In genomic region chr9:109320338-109320733, GRCh38 we compare ENCODE assay signal across 8 cellular contexts. TPM values are rescaled to one million over a fixed set of nuclear protein-coding genes. Genes with fewer than 3 reads are reported as not detected.
DNase-seq lines count a peak whose midpoint lies in the region; ATAC-seq and TF ChIP-seq lines count a peak whose summit lies in the region.

No MANE protein-coding gene starts in this region.

- ATAC-seq in activated T-cell treated with anti-CD3 and anti-CD28 coated beads, Interleukin-2, amount 50 U/mL, for 4 hours = peak; percentile 20 to 29
- peak; percentile 38 for ATAC-seq in HG02588 (IDR thresholded peaks at IDR 0.05; ENCODE audit: unreplicated experiment)
- peak; percentile 3; the same call in 1 of the 2 replicates for ATAC-seq in PC-3

- peaks cover 7% of the 10 kb centered on the region; the same call in 1 of the 2 replicates for H4K20me1 ChIP-seq in PC-3 (ENCODE audit: low read length)

- peaks cover 39% of the 10 kb centered on the region for H3K4me1 ChIP-seq in PC-3 (ENCODE audit: insufficient read depth, low read length)

- H3K4me1 Mint-ChIP-seq in activated T-cell treated with anti-CD3 and anti-CD28 coated beads, Interleukin-2, amount 50 U/mL, for 4 hours (ENCODE audit: low read depth) = peaks cover 14% of the 10 kb centered on the region
- peaks cover 13% of the 10 kb centered on the region for H3K4me1 Mint-ChIP-seq in activated T-cell treated with anti-CD3 and anti-CD28 coated beads, Interleukin-2, amount 50 U/mL, for 24 hours (ENCODE audit: low read depth)
- H3K4me1 Mint-ChIP-seq in chondrocyte (ENCODE audit: low read depth) = peaks cover 21% of the 10 kb centered on the region

- H2AFZ ChIP-seq in PC-3 (ENCODE audit: low read length) = no peak overlapping the region

- peaks cover 40% of the 10 kb centered on the region for H3K79me2 ChIP-seq in PC-3 (ENCODE audit: low read length)

- intact Hi-C loops in PC-3 (cut with micrococcal nuclease) = loop anchor here (2.0 kb wide), 1 partner anchor 138 kb away; no protein-coding TSS in a partner anchor

- no peaks in the 10 kb centered on the region for H3K27me3 ChIP-seq in PC-3 (ENCODE audit: low read length)

- TF ChIP-seq CTCF in PC-3 (conservative IDR thresholded peaks at IDR 0.05; ENCODE audit: low read depth, low read length) (no peak), chondrocyte (IDR thresholded peaks at IDR 0.05) (no peak)

- H3K36me3 ChIP-seq in PC-3 (ENCODE audit: low read depth, low read length) = no peaks in the 10 kb centered on the region

- H3K9me3 ChIP-seq in PC-3 (ENCODE audit: low read length) = no peaks in the 10 kb centered on the region

- BruUV-seq in PC-3 (replicated peaks; lab: Mats Ljungman, UMichigan) = no TSS peak

- no peak overlapping the region for H3K4me3 ChIP-seq in PC-3 (ENCODE audit: low read length)

- H3K9ac ChIP-seq in PC-3 (ENCODE audit: low read length) = no peak overlapping the region

- H3K4me3 Mint-ChIP-seq in activated T-cell treated with anti-CD3 and anti-CD28 coated beads, Interleukin-2, amount 50 U/mL, for 4 hours = no peak overlapping the region
- no peak overlapping the region for H3K4me3 Mint-ChIP-seq in activated T-cell treated with anti-CD3 and anti-CD28 coated beads, Interleukin-2, amount 50 U/mL, for 24 hours
- no peak overlapping the region for H3K4me3 Mint-ChIP-seq in chondrocyte (ENCODE audit: unreplicated experiment)

- no peaks in the 10 kb centered on the region for H3F3A ChIP-seq in PC-3 (ENCODE audit: low read length, unreplicated experiment)

- peaks cover 64% of the 10 kb centered on the region for H3K27me3 Mint-ChIP-seq in activated T-cell treated with anti-CD3 and anti-CD28 coated beads, Interleukin-2, amount 50 U/mL, for 4 hours (ENCODE audit: low read depth)
- H3K27me3 Mint-ChIP-seq in activated T-cell treated with anti-CD3 and anti-CD28 coated beads, Interleukin-2, amount 50 U/mL, for 24 hours = peaks cover 73% of the 10 kb centered on the region
- no peaks in the 10 kb centered on the region for H3K27me3 Mint-ChIP-seq in chondrocyte (ENCODE audit: low read depth)

- POLR2A ChIA-PET in PC-3 (lab: Charles Lee; ENCODE audit: unreplicated experiment) = no interaction called here

- H3K4me2 ChIP-seq in PC-3 (ENCODE audit: low read length) = no peak overlapping the region

- no peaks in the 10 kb centered on the region for H3K36me3 Mint-ChIP-seq in activated T-cell treated with anti-CD3 and anti-CD28 coated beads, Interleukin-2, amount 50 U/mL, for 4 hours (ENCODE audit: insufficient read depth)
- no peaks in the 10 kb centered on the region for H3K36me3 Mint-ChIP-seq in activated T-cell treated with anti-CD3 and anti-CD28 coated beads, Interleukin-2, amount 50 U/mL, for 24 hours (ENCODE audit: low read depth)
- no peaks in the 10 kb centered on the region for H3K36me3 Mint-ChIP-seq in chondrocyte (ENCODE audit: low read depth)

- CTCF ChIA-PET in PC-3 (lab: Charles Lee) = no interaction called here

- H3K27ac Mint-ChIP-seq in activated T-cell treated with anti-CD3 and anti-CD28 coated beads, Interleukin-2, amount 50 U/mL, for 24 hours = no peak overlapping the region
- no peak overlapping the region for H3K27ac Mint-ChIP-seq in chondrocyte (ENCODE audit: unreplicated experiment)

- H3K9me3 Mint-ChIP-seq in activated T-cell treated with anti-CD3 and anti-CD28 coated beads, Interleukin-2, amount 50 U/mL, for 4 hours = no peaks in the 10 kb centered on the region
- no peaks in the 10 kb centered on the region for H3K9me3 Mint-ChIP-seq in activated T-cell treated with anti-CD3 and anti-CD28 coated beads, Interleukin-2, amount 50 U/mL, for 24 hours
- no peaks in the 10 kb centered on the region for H3K9me3 Mint-ChIP-seq in chondrocyte (ENCODE audit: low read depth)

- no peak for DNase-seq in activated T-cell treated with anti-CD3 and anti-CD28 coated beads, Interleukin-2, amount 50 U/mL, for 4 hours
- DNase-seq in activated T-cell treated with anti-CD3 and anti-CD28 coated beads, Interleukin-2, amount 50 U/mL, for 24 hours = no peak
- DNase-seq in PC-3 (peak; percentile 32), left kidney (ENCODE audit: low read depth, low spot score) (peak; percentile 56), NCI-H1694 treated with DMSO at 0.1 percent for 48 hours (lab: John Stamatoyannopoulos, UW) (no peak), chondrocyte (ENCODE audit: low spot score) (no peak)
- DNase-seq in activated CD4-positive, alpha-beta T cell treated with anti-CD3 and anti-CD28 coated beads for 4 hours = no peak

- H3K27ac ChIP-seq in PC-3 (ENCODE audit: low read length) = no peak overlapping the region

- H3K9me2 ChIP-seq in PC-3 (replicated peaks; ENCODE audit: low read length) = no peaks in the 10 kb centered on the region

RNA-seq across cellular contexts. Expression of gene EPB41L4B, which starts 0.5 kb away (rescaled TPM):
- under 1 TPM; 0.11 to 0.33 (median 0.24) TPM for total RNA-seq in activated T-cell treated with anti-CD3 and anti-CD28 coated beads, Interleukin-2, amount 50 U/mL, for 4 hours
- total RNA-seq in PC-3 (2014; rRNA removed) = 11.2 and 13.8 TPM in 2 replicates
- 3.7 to 5.4 TPM (median 4.1 TPM) in 3 replicates for total RNA-seq in chondrocyte

Comparison
In these comparisons a context has a peak if more than half of its experiments do, and no peak if none do; other contexts are left out.
1. DNase-seq: peak in PC-3 (single experiment) and left kidney (single experiment); none in activated T-cell treated with anti-CD3 and anti-CD28 coated beads, Interleukin-2, amount 50 U/mL, for 4 hours (single experiment), activated T-cell treated with anti-CD3 and anti-CD28 coated beads, Interleukin-2, amount 50 U/mL, for 24 hours (single experiment), NCI-H1694 treated with DMSO at 0.1 percent for 48 hours (single experiment), chondrocyte (single experiment) and activated CD4-positive, alpha-beta T cell treated with anti-CD3 and anti-CD28 coated beads for 4 hours (0 of 2).
2. Peak in every context shown above with its lines, with median percentiles within 50 percentile points of each other: ATAC-seq.